20 cellular contexts compared by ENCODE assay signal in genomic region chr15:90735929-90736328, GRCh38.
"Had no signal": no experiment of that assay in that cellular context is flagged by ENCODE, and none has a peak within 500 bp of the region (broad histone marks: within the 10 kb centered on the region; RNA-seq: fewer than 3 reads in every experiment).

No MANE protein-coding gene starts in this region.

- H3K9me3 ChIP-seq: colonic mucosa, esophagus muscularis mucosa, gastroesophageal sphincter, testis, upper lobe of left lung had no signal

- FAIRE-seq: astrocyte had no signal

- H3K27me3 ChIP-seq: colonic mucosa, dorsolateral prefrontal cortex, esophagus muscularis mucosa, gastroesophageal sphincter, neural progenitor cell, testis, upper lobe of left lung had no signal

- DNase-seq: activated T-cell treated with anti-CD3 and anti-CD28 coated beads, Interleukin-2, amount 50 U/mL, for 1 hour; central memory CD4-positive, alpha-beta T cell; colonic mucosa; dorsolateral prefrontal cortex; head of caudate nucleus; hypothalamus; islet precursor cell; left cardiac atrium; naive thymus-derived CD4-positive, alpha-beta T cell; retina; stimulated activated CD4-positive, alpha-beta T cell treated with anti-CD3 and anti-CD28 coated beads, Interleukin-2, amount 100 ng/mL, for 48 hours; stimulated activated CD8-positive, alpha-beta memory T cell treated with anti-CD3 and anti-CD28 coated beads, Interleukin-4, amount 100 ng/mL, for 48 hours; stimulated activated naive CD4-positive, alpha-beta T cell; SW 1271; testis; upper lobe of left lung had no signal

- H3K4me1 ChIP-seq: colonic mucosa, esophagus muscularis mucosa, gastroesophageal sphincter, neural progenitor cell, testis, upper lobe of left lung had no signal

- H3K4me3 ChIP-seq: colonic mucosa, dorsolateral prefrontal cortex, esophagus muscularis mucosa, gastroesophageal sphincter, neural progenitor cell, testis, upper lobe of left lung had no signal

- H3K36me3 ChIP-seq: colonic mucosa, esophagus muscularis mucosa, gastroesophageal sphincter, upper lobe of left lung had no signal

- H3K27ac ChIP-seq: colonic mucosa, dorsolateral prefrontal cortex, esophagus muscularis mucosa, gastroesophageal sphincter, neural progenitor cell, testis, upper lobe of left lung had no signal

- H3K4me2 ChIP-seq: neural progenitor cell had no signal

- H2AFZ ChIP-seq: neural progenitor cell had no signal
